12 cellular contexts compared by ENCODE assay signal in genomic region chr19:5966215-5966614, GRCh38. TPM values are rescaled to one million over a fixed set of nuclear protein-coding genes. Genes with fewer than 3 reads are reported as not detected.
DNase-seq lines count a peak whose midpoint lies in the region; ATAC-seq, FAIRE-seq and TF ChIP-seq lines count a peak whose summit lies in the region.
"Had no signal": no experiment of that assay in that cellular context is flagged by ENCODE, and none has a peak within 500 bp of the region (broad histone marks: within the 10 kb centered on the region; RNA-seq: fewer than 3 reads in every experiment).

No MANE protein-coding gene starts in this region.

- H3K27ac ChIP-seq in keratinocyte (ENCODE audit: control insufficient read depth, insufficient read depth, low read length) = no peak overlapping the region

- peak; percentile 80 for FAIRE-seq in bronchial epithelial cell (lab: Jason Lieb, UNC)
- FAIRE-seq in keratinocyte (lab: Jason Lieb, UNC) = peak; percentile 39

- DNase-seq in activated CD4-positive, alpha-beta memory T cell treated with anti-CD3 and anti-CD28 coated beads for 36 hours = no peak
- DNase-seq in activated CD4-positive, alpha-beta memory T cell treated with anti-CD3 and anti-CD28 coated beads, Interleukin-2, amount 10 ng/mL, durations not matched to agents 7 days and 5 days = no peak
- no peak for DNase-seq in bronchial epithelial cell (ENCODE audit: low read depth)
- no peak for DNase-seq in keratinocyte (ENCODE audit: low read depth, low spot score)
- DNase-seq in stimulated activated naive CD8-positive, alpha-beta T cell treated with anti-CD3 and anti-CD28 coated beads, Interleukin-15, amount 100 ng/mL, for 72 hours = no peak
- DNase-seq in activated CD8-positive, alpha-beta memory T cell treated with anti-CD3 and anti-CD28 coated beads, Interleukin-2, amount 10 ng/mL, durations not matched to agents 7 days and 5 days = no peak
- DNase-seq in mucosa of descending colon = no peak
- no peak for DNase-seq in RPMI8226
- DNase-seq: midbrain; stimulated activated CD4-positive, alpha-beta T cell treated with anti-CD3 and anti-CD28 coated beads, Interleukin-2, amount 100 ng/mL, for 48 hours; thyroid gland had no signal

- H3K9ac ChIP-seq in keratinocyte (ENCODE audit: control insufficient read depth, extremely low read depth, insufficient read depth, low read length) = no peak overlapping the region

- H3K4me2 ChIP-seq in keratinocyte (ENCODE audit: control insufficient read depth, extremely low read depth, insufficient read depth, low read depth, low read length) = no peak overlapping the region

- H3K9me3 ChIP-seq in keratinocyte (ENCODE audit: control insufficient read depth, low read depth, low read length) = no peaks in the 10 kb centered on the region
- no peaks in the 10 kb centered on the region for H3K9me3 ChIP-seq in mucosa of descending colon
- H3K9me3 ChIP-seq: thyroid gland had no signal

- TF ChIP-seq CTCF in bronchial epithelial cell (IDR thresholded peaks at IDR 0.05; ENCODE audit: insufficient read depth, low read length, severe bottlenecking) = no peak
- no peak for TF ChIP-seq CTCF in keratinocyte (optimal IDR thresholded peaks at IDR 0.05 in 1 of 3, IDR thresholded peaks at IDR 0.05 in 1 of 3, conservative IDR thresholded peaks at IDR 0.05 in 1 of 3; ENCODE audit: extremely low read depth in 1 of 3, insufficient read depth in 2 of 3, low read length in 3 of 3)
- no peak for TF ChIP-seq CTCF in mucosa of descending colon (IDR thresholded peaks at IDR 0.05)

- POLR2A ChIA-PET in activated CD4-positive, alpha-beta memory T cell treated with anti-CD3 and anti-CD28 coated beads for 36 hours (lab: Charles Lee) = no interaction called here
- POLR2A ChIA-PET in activated CD4-positive, alpha-beta memory T cell treated with anti-CD3 and anti-CD28 coated beads, Interleukin-2, amount 10 ng/mL, durations not matched to agents 7 days and 5 days (lab: Charles Lee) = interaction anchor here (0.8 to 1.2 kb wide), 3 partner anchors 12 to 65 kb away, joined by 3 to 6 read pairs (median 5); partner anchors contain the start of genes NDUFA11 and RANBP3

- H3K4me1 Mint-ChIP-seq in activated CD4-positive, alpha-beta memory T cell treated with anti-CD3 and anti-CD28 coated beads for 36 hours (ENCODE audit: low read depth) = peaks cover 80% of the 10 kb centered on the region
- peaks cover 70% of the 10 kb centered on the region for H3K4me1 Mint-ChIP-seq in activated CD4-positive, alpha-beta memory T cell treated with anti-CD3 and anti-CD28 coated beads, Interleukin-2, amount 10 ng/mL, durations not matched to agents 7 days and 5 days
- peaks cover 96% of the 10 kb centered on the region for H3K4me1 Mint-ChIP-seq in stimulated activated naive CD8-positive, alpha-beta T cell treated with anti-CD3 and anti-CD28 coated beads, Interleukin-15, amount 100 ng/mL, for 72 hours
- peaks cover 69% of the 10 kb centered on the region for H3K4me1 Mint-ChIP-seq in activated CD8-positive, alpha-beta memory T cell treated with anti-CD3 and anti-CD28 coated beads, Interleukin-2, amount 10 ng/mL, durations not matched to agents 7 days and 5 days

- H3K4me1 ChIP-seq in keratinocyte (ENCODE audit: control insufficient read depth, extremely low read depth, insufficient read depth, low read length) (peaks cover 36% of the 10 kb centered on the region), mucosa of descending colon (ENCODE audit: low read depth) (peaks cover 40% of the 10 kb centered on the region)

- H3K27me3 Mint-ChIP-seq in activated CD4-positive, alpha-beta memory T cell treated with anti-CD3 and anti-CD28 coated beads for 36 hours = no peaks in the 10 kb centered on the region
- no peaks in the 10 kb centered on the region for H3K27me3 Mint-ChIP-seq in activated CD4-positive, alpha-beta memory T cell treated with anti-CD3 and anti-CD28 coated beads, Interleukin-2, amount 10 ng/mL, durations not matched to agents 7 days and 5 days
- H3K27me3 Mint-ChIP-seq in stimulated activated naive CD8-positive, alpha-beta T cell treated with anti-CD3 and anti-CD28 coated beads, Interleukin-15, amount 100 ng/mL, for 72 hours = no peaks in the 10 kb centered on the region
- no peaks in the 10 kb centered on the region for H3K27me3 Mint-ChIP-seq in activated CD8-positive, alpha-beta memory T cell treated with anti-CD3 and anti-CD28 coated beads, Interleukin-2, amount 10 ng/mL, durations not matched to agents 7 days and 5 days

- no peak overlapping the region for H3K4me3 ChIP-seq in bronchial epithelial cell (ENCODE audit: low read depth, low read length)
- H3K4me3 ChIP-seq in keratinocyte (ENCODE audit: control insufficient read depth in 2 of 3, extremely low read depth in 1 of 3, insufficient read depth in 2 of 3, low read depth in 1 of 3, low read length in 3 of 3) = no peak overlapping the region
- H3K4me3 ChIP-seq in mucosa of descending colon = no peak overlapping the region
- H3K4me3 ChIP-seq: thyroid gland had no signal

- peaks cover 7% of the 10 kb centered on the region for H3K9me1 ChIP-seq in keratinocyte (ENCODE audit: control insufficient read depth, extremely low read depth, insufficient read depth, low read length)

- no peaks in the 10 kb centered on the region for H3K27me3 ChIP-seq in bronchial epithelial cell (ENCODE audit: control insufficient read depth, insufficient read depth, low read length)
- no peaks in the 10 kb centered on the region for H3K27me3 ChIP-seq in keratinocyte (ENCODE audit: control insufficient read depth, extremely low read depth, insufficient read depth, low read length)
- H3K27me3 ChIP-seq: thyroid gland had no signal

- peaks cover 89% of the 10 kb centered on the region for H3K79me2 ChIP-seq in keratinocyte (ENCODE audit: control insufficient read depth, insufficient read depth, low read length)

- peaks cover 52% of the 10 kb centered on the region for H4K20me1 ChIP-seq in keratinocyte (ENCODE audit: control insufficient read depth, extremely low read depth, insufficient read depth, low read length)

- CTCF ChIA-PET in activated CD4-positive, alpha-beta memory T cell treated with anti-CD3 and anti-CD28 coated beads for 36 hours (lab: Charles Lee) = interaction anchor here (1.0 to 3.5 kb wide), 7 partner anchors 10 to 62 kb away, joined by 3 to 44 read pairs (median 9); partner anchors contain the start of gene NDUFA11
- CTCF ChIA-PET in activated CD4-positive, alpha-beta memory T cell treated with anti-CD3 and anti-CD28 coated beads, Interleukin-2, amount 10 ng/mL, durations not matched to agents 7 days and 5 days (lab: Charles Lee) = interaction anchor here (1.0 to 3.7 kb wide), 5 partner anchors 9 to 162 kb away, joined by 3 to 62 read pairs (median 9); partner anchors contain the start of gene RANBP3
- CTCF ChIA-PET in activated CD8-positive, alpha-beta memory T cell treated with anti-CD3 and anti-CD28 coated beads, Interleukin-2, amount 10 ng/mL, durations not matched to agents 7 days and 5 days (lab: Charles Lee) = interaction anchor here (1.1 to 3.8 kb wide), 6 partner anchors 11 to 162 kb away, joined by 3 to 71 read pairs (median 17); partner anchors contain the start of genes NDUFA11 and RANBP3

- intact Hi-C loops in activated CD4-positive, alpha-beta memory T cell treated with anti-CD3 and anti-CD28 coated beads for 36 hours (cut with micrococcal nuclease) = no loop called here
- intact Hi-C loops in mucosa of descending colon (cut with DNase I, micrococcal nuclease) = no loop called here

- H3K27ac Mint-ChIP-seq in activated CD4-positive, alpha-beta memory T cell treated with anti-CD3 and anti-CD28 coated beads for 36 hours = peak overlapping the region; percentile 34
- no peak overlapping the region for H3K27ac Mint-ChIP-seq in activated CD4-positive, alpha-beta memory T cell treated with anti-CD3 and anti-CD28 coated beads, Interleukin-2, amount 10 ng/mL, durations not matched to agents 7 days and 5 days
- peak overlapping the region; percentile 43 to 94 for H3K27ac Mint-ChIP-seq in stimulated activated naive CD8-positive, alpha-beta T cell treated with anti-CD3 and anti-CD28 coated beads, Interleukin-15, amount 100 ng/mL, for 72 hours
- no peak overlapping the region for H3K27ac Mint-ChIP-seq in activated CD8-positive, alpha-beta memory T cell treated with anti-CD3 and anti-CD28 coated beads, Interleukin-2, amount 10 ng/mL, durations not matched to agents 7 days and 5 days

- H3K36me3 ChIP-seq in bronchial epithelial cell (ENCODE audit: control insufficient read depth, insufficient read depth, low read length) = peaks cover 5% of the 10 kb centered on the region
- peaks cover 2 to 14% of the 10 kb centered on the region in 2 experiments for H3K36me3 ChIP-seq in keratinocyte (ENCODE audit: control insufficient read depth in 2 of 2, extremely low read depth in 1 of 2, insufficient read depth in 2 of 2, low read length in 2 of 2)
- no peaks in the 10 kb centered on the region for H3K36me3 ChIP-seq in mucosa of descending colon (ENCODE audit: low read depth)
- H3K36me3 ChIP-seq: thyroid gland had no signal

- H3K9me3 Mint-ChIP-seq in activated CD4-positive, alpha-beta memory T cell treated with anti-CD3 and anti-CD28 coated beads for 36 hours = no peaks in the 10 kb centered on the region
- H3K9me3 Mint-ChIP-seq in activated CD4-positive, alpha-beta memory T cell treated with anti-CD3 and anti-CD28 coated beads, Interleukin-2, amount 10 ng/mL, durations not matched to agents 7 days and 5 days = no peaks in the 10 kb centered on the region
- H3K9me3 Mint-ChIP-seq in stimulated activated naive CD8-positive, alpha-beta T cell treated with anti-CD3 and anti-CD28 coated beads, Interleukin-15, amount 100 ng/mL, for 72 hours = no peaks in the 10 kb centered on the region
- H3K9me3 Mint-ChIP-seq in activated CD8-positive, alpha-beta memory T cell treated with anti-CD3 and anti-CD28 coated beads, Interleukin-2, amount 10 ng/mL, durations not matched to agents 7 days and 5 days (ENCODE audit: low read depth) = no peaks in the 10 kb centered on the region

- dilution Hi-C loops in keratinocyte (cut with MboI; ENCODE audit: extremely low pct_ligation_motif_present, low sequenced_read_pairs) = no loop called here

- peaks cover 5% of the 10 kb centered on the region for H3K36me3 Mint-ChIP-seq in activated CD4-positive, alpha-beta memory T cell treated with anti-CD3 and anti-CD28 coated beads for 36 hours
- peaks cover 10% of the 10 kb centered on the region for H3K36me3 Mint-ChIP-seq in activated CD4-positive, alpha-beta memory T cell treated with anti-CD3 and anti-CD28 coated beads, Interleukin-2, amount 10 ng/mL, durations not matched to agents 7 days and 5 days (ENCODE audit: low read depth)
- peaks cover 2% of the 10 kb centered on the region for H3K36me3 Mint-ChIP-seq in activated CD8-positive, alpha-beta memory T cell treated with anti-CD3 and anti-CD28 coated beads, Interleukin-2, amount 10 ng/mL, durations not matched to agents 7 days and 5 days

- H3K4me3 Mint-ChIP-seq in activated CD4-positive, alpha-beta memory T cell treated with anti-CD3 and anti-CD28 coated beads for 36 hours = no peak overlapping the region
- H3K4me3 Mint-ChIP-seq in activated CD4-positive, alpha-beta memory T cell treated with anti-CD3 and anti-CD28 coated beads, Interleukin-2, amount 10 ng/mL, durations not matched to agents 7 days and 5 days = no peak overlapping the region
- H3K4me3 Mint-ChIP-seq in stimulated activated naive CD8-positive, alpha-beta T cell treated with anti-CD3 and anti-CD28 coated beads, Interleukin-15, amount 100 ng/mL, for 72 hours = peak overlapping the region in 1 of 2 donors; percentile 2
- H3K4me3 Mint-ChIP-seq in activated CD8-positive, alpha-beta memory T cell treated with anti-CD3 and anti-CD28 coated beads, Interleukin-2, amount 10 ng/mL, durations not matched to agents 7 days and 5 days = no peak overlapping the region

- no peak for ATAC-seq in stimulated activated naive CD8-positive, alpha-beta T cell treated with anti-CD3 and anti-CD28 coated beads, Interleukin-15, amount 100 ng/mL, for 72 hours
- ATAC-seq in activated CD8-positive, alpha-beta memory T cell treated with anti-CD3 and anti-CD28 coated beads, Interleukin-2, amount 10 ng/mL, durations not matched to agents 7 days and 5 days = no peak
- no peak for ATAC-seq in mucosa of descending colon
- ATAC-seq: HCT116 had no signal

- no peak overlapping the region for H2AFZ ChIP-seq in keratinocyte (ENCODE audit: control insufficient read depth, low read length)

RNA-seq across cellular contexts. Expression of gene RANBP3, which starts 11.7 kb away (rescaled TPM):
- total RNA-seq in activated CD4-positive, alpha-beta memory T cell treated with anti-CD3 and anti-CD28 coated beads for 36 hours = 10 to 100 TPM; 78.1 to 81.3 TPM
- total RNA-seq in activated CD4-positive, alpha-beta memory T cell treated with anti-CD3 and anti-CD28 coated beads, Interleukin-2, amount 10 ng/mL, durations not matched to agents 7 days and 5 days = 10 to 100 TPM; 78.1 to 85.1 TPM
- total RNA-seq in bronchial epithelial cell (25.0 and 27.9 TPM in 2 replicates), mucosa of descending colon (10 to 100 TPM; 47.0 to 94.2 (median 60.5) TPM)
- polyA plus RNA-seq in keratinocyte = 36.4 to 61.4 TPM (median 44.6 TPM) in 3 replicates
- 14.4 TPM for polyA plus RNA-seq in keratinocyte (2011; ENCODE audit: low read depth)
- polyA plus RNA-seq in keratinocyte (2011; cell fraction: cytosol; rRNA removed) = 28.9 and 55.0 TPM in 2 replicates
- 41.3 and 61.5 TPM in 2 replicates for polyA plus RNA-seq in keratinocyte (2011; cell fraction: nucleus; rRNA removed)
- 28.9 and 55.7 TPM in 2 replicates for polyA plus RNA-seq in keratinocyte (2012; ENCODE audit: low replicate concordance)
- 37.0 to 68.2 TPM (median 38.0 TPM) in 3 replicates for polyA minus RNA-seq in keratinocyte
- polyA minus RNA-seq in keratinocyte (2011; cell fraction: cytosol; rRNA and poly(A)+ RNA removed) = 38.9 TPM
- 20.0 and 33.6 TPM in 2 replicates for polyA minus RNA-seq in keratinocyte (2011; cell fraction: nucleus; rRNA and poly(A)+ RNA removed)
- 100 to 1,000 TPM in 1 of 2 experiments, 10 to 100 TPM in 1; 97.8 to 108 TPM for total RNA-seq in activated CD8-positive, alpha-beta memory T cell treated with anti-CD3 and anti-CD28 coated beads, Interleukin-2, amount 10 ng/mL, durations not matched to agents 7 days and 5 days

RNA-seq across cellular contexts. Expression of gene CAPS, which starts 52.2 kb away (rescaled TPM):
- total RNA-seq in activated CD4-positive, alpha-beta memory T cell treated with anti-CD3 and anti-CD28 coated beads for 36 hours = 1 to 10 TPM; 3.7 to 3.9 TPM
- total RNA-seq in activated CD4-positive, alpha-beta memory T cell treated with anti-CD3 and anti-CD28 coated beads, Interleukin-2, amount 10 ng/mL, durations not matched to agents 7 days and 5 days = 10 to 100 TPM; 11.8 to 12.5 TPM
- total RNA-seq in bronchial epithelial cell (8.2 and 18.8 TPM in 2 replicates), mucosa of descending colon (10 to 100 TPM in 2 of 3 donors, 1 to 10 TPM in 1; 9.5 to 20.2 (median 16.4) TPM)
- 1.6 to 3.6 TPM (median 2.7 TPM) in 3 replicates for polyA plus RNA-seq in keratinocyte
- polyA plus RNA-seq in keratinocyte (2011; ENCODE audit: low read depth) = 1.6 TPM
- polyA plus RNA-seq in keratinocyte (2011; cell fraction: cytosol; rRNA removed) = 0.45 and 1.0 TPM in 2 replicates
- polyA plus RNA-seq in keratinocyte (2011; cell fraction: nucleus; rRNA removed) = 10.1 and 13.7 TPM in 2 replicates
- polyA plus RNA-seq in keratinocyte (2012; ENCODE audit: low replicate concordance) = 1.7 and 2.6 TPM in 2 replicates
- 0.43 to 1.4 TPM (median 1.3 TPM) in 3 replicates for polyA minus RNA-seq in keratinocyte
- 1.2 TPM for polyA minus RNA-seq in keratinocyte (2011; cell fraction: cytosol; rRNA and poly(A)+ RNA removed)
- 2.9 and 4.1 TPM in 2 replicates for polyA minus RNA-seq in keratinocyte (2011; cell fraction: nucleus; rRNA and poly(A)+ RNA removed)
- total RNA-seq in activated CD8-positive, alpha-beta memory T cell treated with anti-CD3 and anti-CD28 coated beads, Interleukin-2, amount 10 ng/mL, durations not matched to agents 7 days and 5 days = 10 to 100 TPM in 1 of 2 experiments, 1 to 10 TPM in 1; 7.3 to 11.7 TPM

Comparison
In these comparisons a context has a peak if more than half of its experiments do, and no peak if none do; other contexts are left out.
1. H3K27ac Mint-ChIP-seq: peak in activated CD4-positive, alpha-beta memory T cell treated with anti-CD3 and anti-CD28 coated beads for 36 hours (single experiment) and stimulated activated naive CD8-positive, alpha-beta T cell treated with anti-CD3 and anti-CD28 coated beads, Interleukin-15, amount 100 ng/mL, for 72 hours (2 of 2); none in activated CD4-positive, alpha-beta memory T cell treated with anti-CD3 and anti-CD28 coated beads, Interleukin-2, amount 10 ng/mL, durations not matched to agents 7 days and 5 days (single experiment) and activated CD8-positive, alpha-beta memory T cell treated with anti-CD3 and anti-CD28 coated beads, Interleukin-2, amount 10 ng/mL, durations not matched to agents 7 days and 5 days (single experiment).